ENCODE assay signal across 8 cellular contexts in genomic region chr6:16723833-16724232, GRCh38. TPM values are rescaled to one million over a fixed set of nuclear protein-coding genes. Genes with fewer than 3 reads are reported as not detected.
DNase-seq lines count a peak whose midpoint lies in the region; TF ChIP-seq lines count a peak whose summit lies in the region.

No MANE protein-coding gene starts in this region.

- TF ChIP-seq CTCF in fibroblast of mammary gland (conservative IDR thresholded peaks at IDR 0.05; ENCODE audit: control insufficient read depth, insufficient read depth, low read depth, low read length), result no peak
- no peak for TF ChIP-seq CTCF in sigmoid colon (IDR thresholded peaks at IDR 0.05)
- TF ChIP-seq CTCF in GM10248 (IDR thresholded peaks at IDR 0.05; ENCODE audit: control extremely low read depth, extremely low read depth, low read depth, missing control alignments), result no peak

- intact Hi-C loops in sigmoid colon (cut with DNase I), result no loop called here

- no peaks in the 10 kb centered on the region for H3K27me3 ChIP-seq in sigmoid colon

- no peak for TF ChIP-seq EP300 in sigmoid colon (IDR thresholded peaks at IDR 0.05)

- no peak overlapping the region for H3K4me3 ChIP-seq in fibroblast of mammary gland (ENCODE audit: control insufficient read depth, low read depth, low read length)
- H3K4me3 ChIP-seq in sigmoid colon, result no peak overlapping the region

- POLR2A ChIA-PET in GM10248 (lab: Yijun Ruan, JAX), result no interaction called here

- DNase-seq in GM04504 (ENCODE audit: low read depth) (peak; percentile 80), RPMI7951 (ENCODE audit: low read depth) (peak; percentile 93), fibroblast of mammary gland (ENCODE audit: low read depth) (peak; percentile 96), sigmoid colon (no peak), HUDEP-2 (lab: John Stamatoyannopoulos, UW; ENCODE audit: unreplicated experiment in 76 of 76) (no peak), GM10248 (ENCODE audit: extremely low spot score) (no peak), middle frontal gyrus (ENCODE audit: extremely low spot score, low spot score) (no peak), Kasumi-1 (lab: John Stamatoyannopoulos, UW) (no peak)

- TF ChIP-seq POLR2A in sigmoid colon (IDR thresholded peaks at IDR 0.05), result no peak

- peak overlapping the region in 3 of 4 donors; percentile 58 to 73 (median 72) for H3K27ac ChIP-seq in sigmoid colon

- no peaks in the 10 kb centered on the region for H3K36me3 ChIP-seq in sigmoid colon

- peaks cover 0 to 78% (median 65%) of the 10 kb centered on the region in 4 donors for H3K4me1 ChIP-seq in sigmoid colon

- CTCF ChIA-PET in GM10248 (lab: Yijun Ruan, JAX), result interaction anchor here (1.2 kb wide), 1 partner anchor 38 kb away, joined by 4 read pairs; no protein-coding TSS in a partner anchor

- 5 to 25% methylated on average over 3 of the region's 3 CpGs for WGBS in sigmoid colon, 2 donors

- no peaks in the 10 kb centered on the region for H3K9me3 ChIP-seq in sigmoid colon

RNA-seq across cellular contexts. Expression of gene ATXN1, which starts 37.4 kb away (rescaled TPM):
- total RNA-seq in RPMI7951 (2014; rRNA removed; shearing (Covaris generic)), result 29.1 and 31.2 TPM in 2 replicates
- total RNA-seq in sigmoid colon, result 10 to 100 TPM; 37.7 to 95.3 (median 59.9) TPM
- 1 to 10 TPM; 4.8 to 8.6 (median 7.2) TPM for polyA plus RNA-seq in sigmoid colon

Comparison
In these comparisons a context has a peak if more than half of its experiments do, and no peak if none do; other contexts are left out.
1. DNase-seq: peak in GM04504 (single experiment), RPMI7951 (single experiment) and fibroblast of mammary gland (single experiment); none in sigmoid colon (single experiment), HUDEP-2 (0 of 76), GM10248 (single experiment), middle frontal gyrus (single experiment) and Kasumi-1 (0 of 2).